24 cellular contexts compared by ENCODE assay signal in the genomic region with DNA sequence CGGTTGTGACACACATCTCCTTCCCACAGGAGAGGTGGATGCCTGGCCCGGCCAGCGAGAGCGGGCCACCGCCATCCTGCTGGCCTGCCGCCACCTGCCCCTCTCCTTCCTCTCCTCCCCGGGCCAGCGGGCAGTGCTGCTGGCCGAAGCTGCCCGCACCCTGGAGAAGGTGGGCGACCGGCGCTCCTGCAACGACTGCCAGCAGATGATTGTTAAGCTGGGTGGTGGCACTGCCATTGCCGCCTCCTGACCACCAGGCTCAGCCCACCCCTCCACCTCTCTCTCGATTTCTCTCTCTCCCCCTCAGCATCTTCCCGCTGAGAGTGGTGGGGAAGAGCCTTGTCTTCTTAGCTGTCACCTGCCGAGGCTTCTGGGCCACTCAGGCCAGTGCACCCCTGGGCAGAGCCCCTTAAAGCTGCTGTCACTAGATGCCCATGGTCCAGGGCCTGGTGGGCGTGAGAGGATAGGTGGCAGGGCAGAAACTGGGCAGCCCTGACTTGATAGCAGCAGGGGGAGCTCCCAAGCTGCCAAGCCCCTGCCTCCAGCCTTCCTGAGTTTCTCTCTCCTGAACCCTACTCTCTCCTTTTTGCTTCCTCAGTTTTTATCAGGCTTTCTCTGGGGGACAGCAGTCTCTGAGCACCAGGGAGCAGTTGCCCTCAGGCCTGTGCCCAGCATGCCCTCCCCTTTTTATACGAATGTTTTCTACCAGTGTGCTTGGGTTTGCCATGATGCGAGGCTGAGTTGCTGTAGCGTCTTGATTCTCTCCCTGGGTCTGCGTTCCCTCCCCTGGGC. TPM values are rescaled to one million over a fixed set of nuclear protein-coding genes. Genes with fewer than 3 reads are reported as not detected.
A peak's percentile ranks its signal among the peaks of the same experiment; 100 is the strongest.
DNase-seq lines count a peak whose midpoint lies in the region; ATAC-seq and TF ChIP-seq lines count a peak whose summit lies in the region.
"Had no signal": no experiment of that assay in that cellular context is flagged by ENCODE, and none has a peak within 500 bp of the region (broad histone marks: within the 10 kb centered on the region; RNA-seq: fewer than 3 reads in every experiment).

No MANE protein-coding gene starts in this region.

- POLR2A ChIA-PET in CD8-positive, alpha-beta memory T cell (lab: Charles Lee), result no interaction called here

- no peak overlapping the region for H3K27ac ChIP-seq in heart right ventricle
- no peak overlapping the region for H3K27ac ChIP-seq in CD8-positive, alpha-beta memory T cell (ENCODE audit: low read depth, low read length)
- H3K27ac ChIP-seq: coronary artery, GM23248, prostate gland, tibial artery, WERI-Rb-1 had no signal

- H3K27me3 ChIP-seq in heart right ventricle (peaks cover 0 to 20% (median 8%) of the 10 kb centered on the region in 7 donors), H7 (ENCODE audit: control insufficient read depth, insufficient read depth, low read length) (peaks cover 22% of the 10 kb centered on the region)
- H3K27me3 ChIP-seq in CD8-positive, alpha-beta memory T cell (ENCODE audit: insufficient read depth, low read length, poor library complexity, severe bottlenecking), result peaks cover 6% of the 10 kb centered on the region

- H3K27ac Mint-ChIP-seq in endothelial cell (ENCODE audit: unreplicated experiment), result no peak overlapping the region
- H3K27ac Mint-ChIP-seq in CD8-positive, alpha-beta memory T cell, result peak overlapping the region in 2 of 8 donors; percentile 57 to 63
- H3K27ac Mint-ChIP-seq: nephron had no signal

- peaks cover 9% of the 10 kb centered on the region for H3K4me1 Mint-ChIP-seq in endothelial cell (ENCODE audit: unreplicated experiment)
- H3K4me1 Mint-ChIP-seq in CD8-positive, alpha-beta memory T cell, result peaks cover 19 to 22% (median 20%) of the 10 kb centered on the region in 3 donors
- H3K4me1 Mint-ChIP-seq: nephron had no signal

- H3K4me3 ChIP-seq in heart right ventricle, result no peak overlapping the region
- H3K4me3 ChIP-seq in H7 (ENCODE audit: insufficient read depth, low read depth, low read length), result no peak overlapping the region
- no peak overlapping the region for H3K4me3 ChIP-seq in CD8-positive, alpha-beta memory T cell (ENCODE audit: low read length)
- H3K4me3 ChIP-seq: coronary artery, GM23248, prostate gland, tibial artery had no signal

- H3K9me3 ChIP-seq in heart right ventricle, result no peaks in the 10 kb centered on the region
- H3K9me3 ChIP-seq in CD8-positive, alpha-beta memory T cell (ENCODE audit: low read length), result no peaks in the 10 kb centered on the region
- H3K9me3 ChIP-seq: prostate gland, tibial artery had no signal

- TF ChIP-seq CTCF in heart right ventricle (IDR thresholded peaks at IDR 0.05) (no peak), endothelial cell (IDR thresholded peaks at IDR 0.05; ENCODE audit: unreplicated experiment) (no peak)

- H3K36me3 ChIP-seq in heart right ventricle (peaks cover 0 to 73% (median 35%) of the 10 kb centered on the region in 9 donors), H7 (replicated peaks; ENCODE audit: control insufficient read depth, insufficient read depth, low read length) (peaks cover 47% of the 10 kb centered on the region)
- no peaks in the 10 kb centered on the region for H3K36me3 ChIP-seq in CD8-positive, alpha-beta memory T cell (ENCODE audit: insufficient read depth, low read length)
- H3K36me3 ChIP-seq: prostate gland had no signal

- peaks cover 24% of the 10 kb centered on the region for H3K36me3 Mint-ChIP-seq in endothelial cell (ENCODE audit: low read depth, unreplicated experiment)
- peaks cover 0 to 41% (median 0%) of the 10 kb centered on the region in 3 donors for H3K36me3 Mint-ChIP-seq in CD8-positive, alpha-beta memory T cell

- peaks cover 7% of the 10 kb centered on the region for H3K27me3 Mint-ChIP-seq in endothelial cell (ENCODE audit: unreplicated experiment)
- peaks cover 0 to 5% of the 10 kb centered on the region in 2 donors for H3K27me3 Mint-ChIP-seq in CD8-positive, alpha-beta memory T cell

- ATAC-seq in Right ventricle myocardium superior (ENCODE audit: poor library complexity) (no peak), heart right ventricle (no peak), HG02798 (IDR thresholded peaks at IDR 0.05; ENCODE audit: poor library complexity, unreplicated experiment) (no peak)

- intact Hi-C loops in Right ventricle myocardium superior (cut with DNase I), result no loop called here
- intact Hi-C loops in heart right ventricle (cut with DNase I), result no loop called here

- 92 to 94% methylated on average over 21 to 23 of the region's 23 CpGs for WGBS in heart right ventricle, 2 donors

- CTCF ChIA-PET in CD8-positive, alpha-beta memory T cell (lab: Charles Lee), result no interaction called here

- peak; percentile 38 for DNase-seq in Right ventricle myocardium superior
- no peak for DNase-seq in heart right ventricle
- peak; percentile 56 for DNase-seq in H7
- DNase-seq in endothelial cell (ENCODE audit: low spot score), result no peak
- DNase-seq in CD8-positive, alpha-beta memory T cell, result no peak
- no peak for DNase-seq in putamen (ENCODE audit: low spot score)
- DNase-seq: COR-L47; GM23248; head of caudate nucleus; MM.1S; NCI-H146; NCI-H2171 treated with DMSO at 0.1 percent for 48 hours; OCI-M1; SIG-M5; stimulated activated CD4-positive, alpha-beta T cell treated with anti-CD3 and anti-CD28 coated beads, Interleukin-1b, Interleukin-23, amount 100 ng/mL, for 48 hours; stimulated activated naive CD4-positive, alpha-beta T cell; tibial artery; WERI-Rb-1 had no signal

- H3K4me3 Mint-ChIP-seq in endothelial cell (ENCODE audit: unreplicated experiment), result peak overlapping the region; percentile 51
- no peak overlapping the region for H3K4me3 Mint-ChIP-seq in CD8-positive, alpha-beta memory T cell
- H3K4me3 Mint-ChIP-seq: nephron had no signal

- no peaks in the 10 kb centered on the region for H3K9me3 Mint-ChIP-seq in endothelial cell (ENCODE audit: unreplicated experiment)
- no peaks in the 10 kb centered on the region for H3K9me3 Mint-ChIP-seq in CD8-positive, alpha-beta memory T cell
- H3K9me3 Mint-ChIP-seq: nephron had no signal

- H3K4me1 ChIP-seq in heart right ventricle, result peaks cover 4 to 38% (median 15%) of the 10 kb centered on the region in 9 donors
- H3K4me1 ChIP-seq in CD8-positive, alpha-beta memory T cell (ENCODE audit: insufficient read depth, low read length), result peaks cover 21% of the 10 kb centered on the region

RNA-seq across cellular contexts. Expression of a gene that starts 9.3 kb away (rescaled TPM):
- total RNA-seq in Right ventricle myocardium superior, result 6.4 TPM
- total RNA-seq in heart right ventricle, result 1 to 10 TPM in 9 of 10 donors, under 1 TPM in 1; 0.78 to 4.6 (median 1.4) TPM
- polyA plus RNA-seq in heart right ventricle, result 1 to 10 TPM in 1 of 2 donors, under 1 TPM in 1; 0.16 to 3.5 TPM
- 3.2 TPM in 2 replicates for total RNA-seq in H7 (2014; rRNA removed; shearing (Covaris generic))
- total RNA-seq in endothelial cell (ENCODE audit: unreplicated experiment), result 0.41 TPM
- total RNA-seq in CD8-positive, alpha-beta memory T cell, result 1 to 10 TPM; 1.3 to 1.4 TPM
- not detected for polyA plus RNA-seq in CD8-positive, alpha-beta memory T cell
- total RNA-seq: bronchial epithelial cell, GM23248, prostate gland had no signal
- polyA plus RNA-seq: adipose tissue, GM23248 had no signal

RNA-seq across cellular contexts. Expression of a gene that starts 21.0 kb away (rescaled TPM):
- 1.2 TPM for total RNA-seq in Right ventricle myocardium superior
- under 1 TPM; 0.24 to 0.77 (median 0.48) TPM for total RNA-seq in heart right ventricle
- under 1 TPM; 0.03 to 0.44 TPM for polyA plus RNA-seq in heart right ventricle
- total RNA-seq in H7 (2014; rRNA removed; shearing (Covaris generic)), result 1.1 and 1.2 TPM in 2 replicates
- total RNA-seq in endothelial cell (ENCODE audit: unreplicated experiment), result 3.5 TPM
- total RNA-seq in CD8-positive, alpha-beta memory T cell, result 1 to 10 TPM; 5.4 to 5.9 TPM
- 2.0 TPM for polyA plus RNA-seq in CD8-positive, alpha-beta memory T cell

RNA-seq across cellular contexts. Expression of a gene that starts 41.3 kb away (rescaled TPM):
- 0.59 TPM for total RNA-seq in Right ventricle myocardium superior
- 1 to 10 TPM in 1 of 10 donors, under 1 TPM in 5, not detected in 4; 0.34 to 3.5 (median 0.66) TPM for total RNA-seq in heart right ventricle
- 1 to 10 TPM; 1.0 to 1.7 TPM for polyA plus RNA-seq in heart right ventricle
- 56.7 and 66.3 TPM in 2 replicates for total RNA-seq in H7 (2014; rRNA removed; shearing (Covaris generic))
- total RNA-seq in endothelial cell (ENCODE audit: unreplicated experiment), result 5.2 TPM
- total RNA-seq in CD8-positive, alpha-beta memory T cell, result 10 to 100 TPM; 73.2 to 77.5 TPM
- 19.2 TPM for polyA plus RNA-seq in CD8-positive, alpha-beta memory T cell

Comparison
In these comparisons a context has a peak if more than half of its experiments do, and no peak if none do; other contexts are left out.
1. DNase-seq: peak in Right ventricle myocardium superior (single experiment) and H7 (single experiment); none in heart right ventricle (0 of 2), endothelial cell (single experiment), CD8-positive, alpha-beta memory T cell (0 of 5) and putamen (single experiment).